In the genomic region with DNA sequence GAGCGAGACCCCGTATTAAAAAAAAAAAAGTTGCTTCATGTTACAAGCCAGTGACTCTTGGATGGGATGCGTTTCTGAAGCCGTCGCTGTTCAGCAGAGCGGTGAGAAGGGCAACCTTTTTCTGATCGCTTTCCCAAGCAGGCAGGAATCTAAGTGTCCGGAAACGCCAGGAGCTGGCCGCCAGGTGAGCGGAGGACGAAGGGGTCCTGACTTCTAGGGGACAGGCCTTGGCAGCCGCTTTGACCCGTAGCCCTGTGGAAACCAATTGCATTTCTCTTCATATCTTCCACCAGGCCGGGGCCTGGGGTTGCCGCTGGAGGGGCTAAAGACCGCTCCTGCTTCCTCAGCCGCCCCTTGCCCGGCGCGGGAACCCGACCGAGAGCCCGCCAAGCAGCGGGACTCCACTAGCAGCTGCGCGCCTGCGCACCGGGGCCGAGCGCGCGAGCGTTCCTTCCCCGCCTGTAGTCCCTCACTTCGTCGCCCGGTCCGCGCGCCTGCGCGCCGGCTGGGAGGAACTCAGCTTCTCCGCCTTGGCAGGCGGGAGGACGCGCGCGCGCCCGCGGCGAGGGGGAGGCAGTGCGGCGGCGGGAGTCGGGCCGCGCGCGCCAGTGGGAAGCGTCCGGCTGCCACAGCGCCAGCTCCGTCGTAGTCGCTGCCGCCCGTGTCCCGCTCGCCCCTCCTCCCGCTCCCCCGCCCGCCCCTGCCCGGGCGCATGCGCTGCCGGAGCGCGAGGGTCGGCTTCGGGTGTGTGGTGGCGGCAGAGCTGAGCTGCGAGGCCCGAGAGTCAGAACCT, we compare ENCODE assay signal across 1 cellular context.
TF ChIP-seq lines count a peak whose summit lies in the region.

A gene with protein sequence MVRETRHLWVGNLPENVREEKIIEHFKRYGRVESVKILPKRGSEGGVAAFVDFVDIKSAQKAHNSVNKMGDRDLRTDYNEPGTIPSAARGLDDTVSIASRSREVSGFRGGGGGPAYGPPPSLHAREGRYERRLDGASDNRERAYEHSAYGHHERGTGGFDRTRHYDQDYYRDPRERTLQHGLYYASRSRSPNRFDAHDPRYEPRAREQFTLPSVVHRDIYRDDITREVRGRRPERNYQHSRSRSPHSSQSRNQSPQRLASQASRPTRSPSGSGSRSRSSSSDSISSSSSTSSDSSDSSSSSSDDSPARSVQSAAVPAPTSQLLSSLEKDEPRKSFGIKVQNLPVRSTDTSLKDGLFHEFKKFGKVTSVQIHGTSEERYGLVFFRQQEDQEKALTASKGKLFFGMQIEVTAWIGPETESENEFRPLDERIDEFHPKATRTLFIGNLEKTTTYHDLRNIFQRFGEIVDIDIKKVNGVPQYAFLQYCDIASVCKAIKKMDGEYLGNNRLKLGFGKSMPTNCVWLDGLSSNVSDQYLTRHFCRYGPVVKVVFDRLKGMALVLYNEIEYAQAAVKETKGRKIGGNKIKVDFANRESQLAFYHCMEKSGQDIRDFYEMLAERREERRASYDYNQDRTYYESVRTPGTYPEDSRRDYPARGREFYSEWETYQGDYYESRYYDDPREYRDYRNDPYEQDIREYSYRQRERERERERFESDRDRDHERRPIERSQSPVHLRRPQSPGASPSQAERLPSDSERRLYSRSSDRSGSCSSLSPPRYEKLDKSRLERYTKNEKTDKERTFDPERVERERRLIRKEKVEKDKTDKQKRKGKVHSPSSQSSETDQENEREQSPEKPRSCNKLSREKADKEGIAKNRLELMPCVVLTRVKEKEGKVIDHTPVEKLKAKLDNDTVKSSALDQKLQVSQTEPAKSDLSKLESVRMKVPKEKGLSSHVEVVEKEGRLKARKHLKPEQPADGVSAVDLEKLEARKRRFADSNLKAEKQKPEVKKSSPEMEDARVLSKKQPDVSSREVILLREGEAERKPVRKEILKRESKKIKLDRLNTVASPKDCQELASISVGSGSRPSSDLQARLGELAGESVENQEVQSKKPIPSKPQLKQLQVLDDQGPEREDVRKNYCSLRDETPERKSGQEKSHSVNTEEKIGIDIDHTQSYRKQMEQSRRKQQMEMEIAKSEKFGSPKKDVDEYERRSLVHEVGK (N-terminal part only) (plus strand): TSS at position 608 of the 793 bp plus-strand sequence. CDS start 361 bp downstream, outside the sequence.

TF ChIP-seq in GM12878, 131 proteins besides CTCF, POLR2A, EP300 and RAD21 (continued from another document and continues in another):
- TF ChIP-seq, protein P1, sequence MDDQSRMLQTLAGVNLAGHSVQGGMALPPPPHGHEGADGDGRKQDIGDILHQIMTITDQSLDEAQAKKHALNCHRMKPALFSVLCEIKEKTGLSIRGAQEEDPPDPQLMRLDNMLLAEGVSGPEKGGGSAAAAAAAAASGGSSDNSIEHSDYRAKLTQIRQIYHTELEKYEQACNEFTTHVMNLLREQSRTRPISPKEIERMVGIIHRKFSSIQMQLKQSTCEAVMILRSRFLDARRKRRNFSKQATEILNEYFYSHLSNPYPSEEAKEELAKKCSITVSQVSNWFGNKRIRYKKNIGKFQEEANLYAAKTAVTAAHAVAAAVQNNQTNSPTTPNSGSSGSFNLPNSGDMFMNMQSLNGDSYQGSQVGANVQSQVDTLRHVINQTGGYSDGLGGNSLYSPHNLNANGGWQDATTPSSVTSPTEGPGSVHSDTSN (IDR thresholded peaks at IDR 0.05; ENCODE audit: insufficient replicate concordance, low read depth, low read length): no peak
- peak; percentile 17; the same call in 1 of the 2 replicates for TF ChIP-seq CHD2 (IDR thresholded peaks at IDR 0.05; ENCODE audit: borderline replicate concordance, low read depth, low read length)
- TF ChIP-seq, protein P2, sequence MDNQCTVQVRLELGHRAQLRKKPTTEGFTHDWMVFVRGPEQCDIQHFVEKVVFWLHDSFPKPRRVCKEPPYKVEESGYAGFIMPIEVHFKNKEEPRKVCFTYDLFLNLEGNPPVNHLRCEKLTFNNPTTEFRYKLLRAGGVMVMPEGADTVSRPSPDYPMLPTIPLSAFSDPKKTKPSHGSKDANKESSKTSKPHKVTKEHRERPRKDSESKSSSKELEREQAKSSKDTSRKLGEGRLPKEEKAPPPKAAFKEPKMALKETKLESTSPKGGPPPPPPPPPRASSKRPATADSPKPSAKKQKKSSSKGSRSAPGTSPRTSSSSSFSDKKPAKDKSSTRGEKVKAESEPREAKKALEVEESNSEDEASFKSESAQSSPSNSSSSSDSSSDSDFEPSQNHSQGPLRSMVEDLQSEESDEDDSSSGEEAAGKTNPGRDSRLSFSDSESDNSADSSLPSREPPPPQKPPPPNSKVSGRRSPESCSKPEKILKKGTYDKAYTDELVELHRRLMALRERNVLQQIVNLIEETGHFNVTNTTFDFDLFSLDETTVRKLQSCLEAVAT (IDR thresholded peaks at IDR 0.05): peak; percentile 59
- TF ChIP-seq PAX5 (IDR thresholded peaks at IDR 0.05; ENCODE audit: borderline replicate concordance, low read depth, low read length): peak; percentile 82
- TF ChIP-seq RCOR1 (conservative IDR thresholded peaks at IDR 0.05; ENCODE audit: low read depth, low read length): no peak
- no peak for TF ChIP-seq MYB (IDR thresholded peaks at IDR 0.05; ENCODE audit: borderline replicate concordance, low read depth, low read length)
- TF ChIP-seq, protein P3, sequence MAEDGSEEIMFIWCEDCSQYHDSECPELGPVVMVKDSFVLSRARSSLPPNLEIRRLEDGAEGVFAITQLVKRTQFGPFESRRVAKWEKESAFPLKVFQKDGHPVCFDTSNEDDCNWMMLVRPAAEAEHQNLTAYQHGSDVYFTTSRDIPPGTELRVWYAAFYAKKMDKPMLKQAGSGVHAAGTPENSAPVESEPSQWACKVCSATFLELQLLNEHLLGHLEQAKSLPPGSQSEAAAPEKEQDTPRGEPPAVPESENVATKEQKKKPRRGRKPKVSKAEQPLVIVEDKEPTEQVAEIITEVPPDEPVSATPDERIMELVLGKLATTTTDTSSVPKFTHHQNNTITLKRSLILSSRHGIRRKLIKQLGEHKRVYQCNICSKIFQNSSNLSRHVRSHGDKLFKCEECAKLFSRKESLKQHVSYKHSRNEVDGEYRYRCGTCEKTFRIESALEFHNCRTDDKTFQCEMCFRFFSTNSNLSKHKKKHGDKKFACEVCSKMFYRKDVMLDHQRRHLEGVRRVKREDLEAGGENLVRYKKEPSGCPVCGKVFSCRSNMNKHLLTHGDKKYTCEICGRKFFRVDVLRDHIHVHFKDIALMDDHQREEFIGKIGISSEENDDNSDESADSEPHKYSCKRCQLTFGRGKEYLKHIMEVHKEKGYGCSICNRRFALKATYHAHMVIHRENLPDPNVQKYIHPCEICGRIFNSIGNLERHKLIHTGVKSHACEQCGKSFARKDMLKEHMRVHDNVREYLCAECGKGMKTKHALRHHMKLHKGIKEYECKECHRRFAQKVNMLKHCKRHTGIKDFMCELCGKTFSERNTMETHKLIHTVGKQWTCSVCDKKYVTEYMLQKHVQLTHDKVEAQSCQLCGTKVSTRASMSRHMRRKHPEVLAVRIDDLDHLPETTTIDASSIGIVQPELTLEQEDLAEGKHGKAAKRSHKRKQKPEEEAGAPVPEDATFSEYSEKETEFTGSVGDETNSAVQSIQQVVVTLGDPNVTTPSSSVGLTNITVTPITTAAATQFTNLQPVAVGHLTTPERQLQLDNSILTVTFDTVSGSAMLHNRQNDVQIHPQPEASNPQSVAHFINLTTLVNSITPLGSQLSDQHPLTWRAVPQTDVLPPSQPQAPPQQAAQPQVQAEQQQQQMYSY (CRISPR knock-in tag; IDR thresholded peaks at IDR 0.05): no peak
- TF ChIP-seq JUNB (IDR thresholded peaks at IDR 0.05): no peak
- no peak for TF ChIP-seq BACH1 (IDR thresholded peaks at IDR 0.05; ENCODE audit: borderline replicate concordance)
- no peak for TF ChIP-seq RFX5 (IDR thresholded peaks at IDR 0.05; ENCODE audit: low read depth, low read length)
- TF ChIP-seq TCF12 (IDR thresholded peaks at IDR 0.05; ENCODE audit: low read depth, low read length): peak; percentile 34; the same call in 1 of the 2 replicates
- TF ChIP-seq EZH2 (IDR thresholded peaks at IDR 0.05; ENCODE audit: borderline replicate concordance, control insufficient read depth, low read depth, low read length): no peak
- no peak for TF ChIP-seq NR2C1 (IDR thresholded peaks at IDR 0.05)
- peak; percentile 97; the same call in 1 of the 2 replicates for TF ChIP-seq RB1 (IDR thresholded peaks at IDR 0.05; ENCODE audit: borderline replicate concordance)
- TF ChIP-seq, protein P4, sequence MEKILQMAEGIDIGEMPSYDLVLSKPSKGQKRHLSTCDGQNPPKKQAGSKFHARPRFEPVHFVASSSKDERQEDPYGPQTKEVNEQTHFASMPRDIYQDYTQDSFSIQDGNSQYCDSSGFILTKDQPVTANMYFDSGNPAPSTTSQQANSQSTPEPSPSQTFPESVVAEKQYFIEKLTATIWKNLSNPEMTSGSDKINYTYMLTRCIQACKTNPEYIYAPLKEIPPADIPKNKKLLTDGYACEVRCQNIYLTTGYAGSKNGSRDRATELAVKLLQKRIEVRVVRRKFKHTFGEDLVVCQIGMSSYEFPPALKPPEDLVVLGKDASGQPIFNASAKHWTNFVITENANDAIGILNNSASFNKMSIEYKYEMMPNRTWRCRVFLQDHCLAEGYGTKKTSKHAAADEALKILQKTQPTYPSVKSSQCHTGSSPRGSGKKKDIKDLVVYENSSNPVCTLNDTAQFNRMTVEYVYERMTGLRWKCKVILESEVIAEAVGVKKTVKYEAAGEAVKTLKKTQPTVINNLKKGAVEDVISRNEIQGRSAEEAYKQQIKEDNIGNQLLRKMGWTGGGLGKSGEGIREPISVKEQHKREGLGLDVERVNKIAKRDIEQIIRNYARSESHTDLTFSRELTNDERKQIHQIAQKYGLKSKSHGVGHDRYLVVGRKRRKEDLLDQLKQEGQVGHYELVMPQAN (conservative IDR thresholded peaks at IDR 0.05): peak; percentile 69
- TF ChIP-seq, protein P5, sequence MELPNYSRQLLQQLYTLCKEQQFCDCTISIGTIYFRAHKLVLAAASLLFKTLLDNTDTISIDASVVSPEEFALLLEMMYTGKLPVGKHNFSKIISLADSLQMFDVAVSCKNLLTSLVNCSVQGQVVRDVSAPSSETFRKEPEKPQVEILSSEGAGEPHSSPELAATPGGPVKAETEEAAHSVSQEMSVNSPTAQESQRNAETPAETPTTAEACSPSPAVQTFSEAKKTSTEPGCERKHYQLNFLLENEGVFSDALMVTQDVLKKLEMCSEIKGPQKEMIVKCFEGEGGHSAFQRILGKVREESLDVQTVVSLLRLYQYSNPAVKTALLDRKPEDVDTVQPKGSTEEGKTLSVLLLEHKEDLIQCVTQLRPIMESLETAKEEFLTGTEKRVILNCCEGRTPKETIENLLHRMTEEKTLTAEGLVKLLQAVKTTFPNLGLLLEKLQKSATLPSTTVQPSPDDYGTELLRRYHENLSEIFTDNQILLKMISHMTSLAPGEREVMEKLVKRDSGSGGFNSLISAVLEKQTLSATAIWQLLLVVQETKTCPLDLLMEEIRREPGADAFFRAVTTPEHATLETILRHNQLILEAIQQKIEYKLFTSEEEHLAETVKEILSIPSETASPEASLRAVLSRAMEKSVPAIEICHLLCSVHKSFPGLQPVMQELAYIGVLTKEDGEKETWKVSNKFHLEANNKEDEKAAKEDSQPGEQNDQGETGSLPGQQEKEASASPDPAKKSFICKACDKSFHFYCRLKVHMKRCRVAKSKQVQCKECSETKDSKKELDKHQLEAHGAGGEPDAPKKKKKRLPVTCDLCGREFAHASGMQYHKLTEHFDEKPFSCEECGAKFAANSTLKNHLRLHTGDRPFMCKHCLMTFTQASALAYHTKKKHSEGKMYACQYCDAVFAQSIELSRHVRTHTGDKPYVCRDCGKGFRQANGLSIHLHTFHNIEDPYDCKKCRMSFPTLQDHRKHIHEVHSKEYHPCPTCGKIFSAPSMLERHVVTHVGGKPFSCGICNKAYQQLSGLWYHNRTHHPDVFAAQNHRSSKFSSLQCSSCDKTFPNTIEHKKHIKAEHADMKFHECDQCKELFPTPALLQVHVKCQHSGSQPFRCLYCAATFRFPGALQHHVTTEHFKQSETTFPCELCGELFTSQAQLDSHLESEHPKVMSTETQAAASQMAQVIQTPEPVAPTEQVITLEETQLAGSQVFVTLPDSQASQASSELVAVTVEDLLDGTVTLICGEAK (IDR thresholded peaks at IDR 0.05; ENCODE audit: borderline replicate concordance): no peak
- TF ChIP-seq, protein P6, sequence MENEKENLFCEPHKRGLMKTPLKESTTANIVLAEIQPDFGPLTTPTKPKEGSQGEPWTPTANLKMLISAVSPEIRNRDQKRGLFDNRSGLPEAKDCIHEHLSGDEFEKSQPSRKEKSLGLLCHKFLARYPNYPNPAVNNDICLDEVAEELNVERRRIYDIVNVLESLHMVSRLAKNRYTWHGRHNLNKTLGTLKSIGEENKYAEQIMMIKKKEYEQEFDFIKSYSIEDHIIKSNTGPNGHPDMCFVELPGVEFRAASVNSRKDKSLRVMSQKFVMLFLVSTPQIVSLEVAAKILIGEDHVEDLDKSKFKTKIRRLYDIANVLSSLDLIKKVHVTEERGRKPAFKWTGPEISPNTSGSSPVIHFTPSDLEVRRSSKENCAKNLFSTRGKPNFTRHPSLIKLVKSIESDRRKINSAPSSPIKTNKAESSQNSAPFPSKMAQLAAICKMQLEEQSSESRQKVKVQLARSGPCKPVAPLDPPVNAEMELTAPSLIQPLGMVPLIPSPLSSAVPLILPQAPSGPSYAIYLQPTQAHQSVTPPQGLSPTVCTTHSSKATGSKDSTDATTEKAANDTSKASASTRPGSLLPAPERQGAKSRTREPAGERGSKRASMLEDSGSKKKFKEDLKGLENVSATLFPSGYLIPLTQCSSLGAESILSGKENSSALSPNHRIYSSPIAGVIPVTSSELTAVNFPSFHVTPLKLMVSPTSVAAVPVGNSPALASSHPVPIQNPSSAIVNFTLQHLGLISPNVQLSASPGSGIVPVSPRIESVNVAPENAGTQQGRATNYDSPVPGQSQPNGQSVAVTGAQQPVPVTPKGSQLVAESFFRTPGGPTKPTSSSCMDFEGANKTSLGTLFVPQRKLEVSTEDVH (IDR thresholded peaks at IDR 0.05; ENCODE audit: low read depth, partially characterized antibody): no peak
- TF ChIP-seq, protein P7, sequence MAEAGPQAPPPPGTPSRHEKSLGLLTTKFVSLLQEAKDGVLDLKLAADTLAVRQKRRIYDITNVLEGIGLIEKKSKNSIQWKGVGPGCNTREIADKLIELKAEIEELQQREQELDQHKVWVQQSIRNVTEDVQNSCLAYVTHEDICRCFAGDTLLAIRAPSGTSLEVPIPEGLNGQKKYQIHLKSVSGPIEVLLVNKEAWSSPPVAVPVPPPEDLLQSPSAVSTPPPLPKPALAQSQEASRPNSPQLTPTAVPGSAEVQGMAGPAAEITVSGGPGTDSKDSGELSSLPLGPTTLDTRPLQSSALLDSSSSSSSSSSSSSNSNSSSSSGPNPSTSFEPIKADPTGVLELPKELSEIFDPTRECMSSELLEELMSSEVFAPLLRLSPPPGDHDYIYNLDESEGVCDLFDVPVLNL (IDR thresholded peaks at IDR 0.05; ENCODE audit: low read depth, low read length): peak; percentile 58
- TF ChIP-seq EGR1 (IDR thresholded peaks at IDR 0.05; ENCODE audit: borderline replicate concordance in 1 of 2, low read depth in 2 of 2, low read length in 2 of 2): peak in 1 of 2 experiments; percentile 53; a peak in 1 of 3 replicates
- 0 out of 3 replicates have a peak, but pooled peaks have one; percentile 17 for TF ChIP-seq POU2F2 (IDR thresholded peaks at IDR 0.05; ENCODE audit: borderline replicate concordance, low read depth, low read length)
- TF ChIP-seq LARP7 (IDR thresholded peaks at IDR 0.05): peak; percentile 25; the same call in 1 of the 2 replicates
